Comparison of ENCODE assay signal across 27 cellular contexts in the genomic region with DNA sequence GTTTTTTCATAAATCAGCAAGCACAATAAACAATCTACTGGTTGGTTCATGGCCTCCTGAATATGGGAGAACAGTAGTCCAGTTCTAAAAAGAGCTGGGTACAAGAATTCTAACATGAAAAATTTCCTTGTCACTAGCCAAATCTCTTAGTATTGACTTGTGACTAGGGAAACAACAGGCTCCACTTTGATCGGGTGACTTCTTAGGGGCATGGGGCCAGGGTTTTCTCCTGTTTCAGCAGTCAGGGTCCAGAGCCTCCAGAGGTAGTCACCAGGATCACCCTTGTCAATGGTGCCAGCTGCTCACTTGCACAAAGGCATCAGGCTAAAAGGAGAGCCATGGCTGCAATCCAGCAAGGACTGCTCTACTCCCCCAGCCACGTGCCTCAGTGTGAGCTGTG. TPM values are rescaled to one million over a fixed set of nuclear protein-coding genes. Genes with fewer than 3 reads are reported as not detected.
DNase-seq lines count a peak whose midpoint lies in the region; ATAC-seq and TF ChIP-seq lines count a peak whose summit lies in the region.
"Had no signal": no experiment of that assay in that cellular context is flagged by ENCODE, and none has a peak within 500 bp of the region (broad histone marks: within the 10 kb centered on the region; RNA-seq: fewer than 3 reads in every experiment).

No MANE protein-coding gene starts in this region.

- H3K4me1 Mint-ChIP-seq in brain = peaks cover 56% of the 10 kb centered on the region
- H3K4me1 Mint-ChIP-seq: memory B cell; stimulated activated memory B cell treated with anti-CD40 and anti-IgM and Interleukin-4, amounts not matched to agents 10 μg/mL and 1 μg/mL and 100 μg/mL, for 72 hours had no signal

- WGBS in testis, 2 donors = 75 to 83% methylated on average over 2 of the region's 2 CpGs

- H3K4me1 ChIP-seq in testis (peaks cover 5% of the 10 kb centered on the region), foreskin keratinocyte (peaks cover 3% of the 10 kb centered on the region)
- H3K4me1 ChIP-seq: gastrocnemius medialis had no signal

- H3K27me3 Mint-ChIP-seq in brain = peaks cover 4% of the 10 kb centered on the region
- H3K27me3 Mint-ChIP-seq: activated CD8-positive, alpha-beta T cell treated with anti-CD3 and anti-CD28 coated beads for 36 hours; CD4-positive, alpha-beta T cell; memory B cell; stimulated activated memory B cell treated with anti-CD40 and anti-IgM and Interleukin-4, amounts not matched to agents 10 μg/mL and 1 μg/mL and 100 μg/mL, for 72 hours had no signal

- TF ChIP-seq CTCF in brain (conservative IDR thresholded peaks at IDR 0.05) (no peak), testis (IDR thresholded peaks at IDR 0.05) (no peak), foreskin keratinocyte (conservative IDR thresholded peaks at IDR 0.05) (no peak)

- intact Hi-C loops in testis (cut with DNase I; ENCODE audit: low total_unique reads) = no loop called here

- H3K4me3 Mint-ChIP-seq in brain = no peak overlapping the region
- H3K4me3 Mint-ChIP-seq: activated CD8-positive, alpha-beta T cell treated with anti-CD3 and anti-CD28 coated beads for 36 hours; CD4-positive, alpha-beta T cell; GM23338; memory B cell; naive B cell; stimulated activated memory B cell treated with anti-CD40 and anti-IgM and Interleukin-4, amounts not matched to agents 10 μg/mL and 1 μg/mL and 100 μg/mL, for 72 hours had no signal

- ATAC-seq in foreskin keratinocyte (no peak), GM19397 (IDR thresholded peaks at IDR 0.05; ENCODE audit: unreplicated experiment) (no peak)
- ATAC-seq: activated CD8-positive, alpha-beta T cell treated with anti-CD3 and anti-CD28 coated beads for 36 hours; gastrocnemius medialis; GM23338; K562; stimulated activated memory B cell treated with anti-CD40 and anti-IgM and Interleukin-4, amounts not matched to agents 10 μg/mL and 1 μg/mL and 100 μg/mL, for 72 hours had no signal

- no peak overlapping the region for H3K4me3 ChIP-seq in testis
- H3K4me3 ChIP-seq: gastrocnemius medialis, GM23338, K562, thoracic aorta had no signal

- no peak overlapping the region for H3K27ac ChIP-seq in testis
- H3K27ac ChIP-seq in foreskin keratinocyte = no peak overlapping the region

- peaks cover 7% of the 10 kb centered on the region for H3K36me3 Mint-ChIP-seq in brain
- H3K36me3 Mint-ChIP-seq: memory B cell; naive B cell; stimulated activated memory B cell treated with anti-CD40 and anti-IgM and Interleukin-4, amounts not matched to agents 10 μg/mL and 1 μg/mL and 100 μg/mL, for 72 hours had no signal

- H3K27ac Mint-ChIP-seq in brain = peak overlapping the region in 3 of 5 experiments; percentile 51 to 70 (median 58)
- H3K27ac Mint-ChIP-seq: activated CD8-positive, alpha-beta T cell treated with anti-CD3 and anti-CD28 coated beads for 36 hours; CD4-positive, alpha-beta T cell; GM23338; memory B cell; naive B cell; stimulated activated memory B cell treated with anti-CD40 and anti-IgM and Interleukin-4, amounts not matched to agents 10 μg/mL and 1 μg/mL and 100 μg/mL, for 72 hours had no signal

- H3K27me3 ChIP-seq in testis (no peaks in the 10 kb centered on the region), foreskin keratinocyte (no peaks in the 10 kb centered on the region)
- H3K27me3 ChIP-seq: gastrocnemius medialis had no signal

- no peak for TF ChIP-seq POLR2A in testis (IDR thresholded peaks at IDR 0.05)

- no peaks in the 10 kb centered on the region for H3K9me3 ChIP-seq in testis
- H3K9me3 ChIP-seq: gastrocnemius medialis, thoracic aorta had no signal

- H3K9me3 Mint-ChIP-seq in brain = peaks cover 0 to 4% (median 0%) of the 10 kb centered on the region in 5 experiments
- H3K9me3 Mint-ChIP-seq: activated CD8-positive, alpha-beta T cell treated with anti-CD3 and anti-CD28 coated beads for 36 hours; CD4-positive, alpha-beta T cell; GM23338 had no signal

- H3K36me3 ChIP-seq in testis (ENCODE audit: low read depth, missing control alignments) = no peaks in the 10 kb centered on the region
- H3K36me3 ChIP-seq: gastrocnemius medialis, thoracic aorta had no signal

- DNase-seq in NCI-H1092 treated with DMSO at 0.1 percent for 48 hours (lab: John Stamatoyannopoulos, UW) (peak; percentile 13), midbrain (lab: John Stamatoyannopoulos, UW) (peak; percentile 75), testis (peak; percentile 29), foreskin keratinocyte (no peak), NCI-H510A treated with DMSO at 0.1 percent for 48 hours (lab: John Stamatoyannopoulos, UW) (no peak)
- DNase-seq: activated CD4-positive, alpha-beta T cell treated with anti-CD3 and anti-CD28 coated beads for 1 hour; activated CD8-positive, alpha-beta T cell treated with anti-CD3 and anti-CD28 coated beads for 36 hours; activated effector memory CD4-positive, alpha-beta T cell treated with anti-CD3 and anti-CD28 coated beads, Interleukin-2, amount 50 U/mL, for 16 hours; activated T-cell treated with anti-CD3 and anti-CD28 coated beads for 4 hours; CD4-positive, alpha-beta T cell; effector memory CD4-positive, alpha-beta T cell; erythroblast; gastrocnemius medialis; kidney glomerular epithelial cell; naive B cell; NCI-H146; NCI-H2171 treated with DMSO at 0.1 percent for 48 hours; NCI-H526 treated with DMSO at 0.1 percent for 48 hours; stimulated activated CD4-positive, alpha-beta T cell treated with anti-CD3 and anti-CD28 coated beads, Interleukin-4, amount 100 ng/mL, for 1 hour had no signal

RNA-seq across cellular contexts. Expression of a gene that starts 38.1 kb away (rescaled TPM):
- polyA plus RNA-seq in brain (ENCODE audit: insufficient read depth, low read depth, low replicate concordance) (53.3 TPM), testis (ENCODE audit: insufficient read depth, low read depth, low replicate concordance) (13.1 TPM), foreskin keratinocyte (9.8 and 13.5 TPM in 2 replicates)
- total RNA-seq in testis (10 to 100 TPM; 19.5 to 23.9 TPM), foreskin keratinocyte (27.0 and 30.9 TPM in 2 replicates)
- total RNA-seq: activated CD8-positive, alpha-beta T cell treated with anti-CD3 and anti-CD28 coated beads for 36 hours; CD4-positive, alpha-beta T cell; T-helper 1 cell treated with Interleukin-12 subunit alpha and Interleukin-12 subunit beta and Interleukin-4 antibody, amounts not matched to agents 30 ng/mL and 1 ng/mL, for 36 hours had no signal
- polyA plus RNA-seq: K562 had no signal

Comparison
In these comparisons a context has a peak if more than half of its experiments do, and no peak if none do; other contexts are left out.
1. DNase-seq: peak in NCI-H1092 treated with DMSO at 0.1 percent for 48 hours (single experiment), midbrain (single experiment) and testis (single experiment); none in foreskin keratinocyte (0 of 2) and NCI-H510A treated with DMSO at 0.1 percent for 48 hours (single experiment).